In the genomic region with DNA sequence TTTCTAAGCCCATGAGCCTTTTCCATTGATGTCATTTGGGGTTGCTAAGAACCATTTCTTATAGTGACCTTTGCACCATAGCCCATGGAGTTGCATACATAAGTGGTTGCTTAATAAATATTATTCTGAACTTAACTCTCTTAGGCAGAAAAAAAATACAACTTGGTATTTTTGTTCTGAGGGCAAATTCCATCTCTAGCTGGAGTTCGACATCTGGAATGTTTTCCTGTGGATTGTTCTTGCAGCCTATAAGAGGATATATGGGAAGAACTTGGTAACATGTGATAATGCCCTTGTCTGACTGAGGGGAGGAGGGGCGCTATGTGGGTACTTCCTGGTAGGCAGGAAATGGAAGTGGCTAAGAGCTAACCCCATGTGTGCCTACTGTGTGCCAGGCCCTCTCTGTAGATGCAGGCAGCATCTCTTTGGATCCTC, we compare ENCODE assay signal across 19 cellular contexts. TPM values are rescaled to one million over a fixed set of nuclear protein-coding genes. Genes with fewer than 3 reads are reported as not detected.
A peak's percentile ranks its signal among the peaks of the same experiment; 100 is the strongest.
DNase-seq lines count a peak whose midpoint lies in the region; ATAC-seq and TF ChIP-seq lines count a peak whose summit lies in the region.
"Had no signal": no experiment of that assay in that cellular context is flagged by ENCODE, and none has a peak within 500 bp of the region (broad histone marks: within the 10 kb centered on the region; RNA-seq: fewer than 3 reads in every experiment).

No MANE protein-coding gene starts in this region.

- H3K9me3 ChIP-seq in hepatocyte (ENCODE audit: low read depth) (no peaks in the 10 kb centered on the region), spleen (no peaks in the 10 kb centered on the region)
- H3K9me3 ChIP-seq: sigmoid colon had no signal

- H3K36me3 ChIP-seq in hepatocyte (replicated peaks; ENCODE audit: insufficient read depth, low read depth): no peaks in the 10 kb centered on the region
- H3K36me3 ChIP-seq in spleen: peaks cover 0 to 11% (median 0%) of the 10 kb centered on the region in 6 donors
- H3K36me3 ChIP-seq: sigmoid colon had no signal

- H3K9me3 Mint-ChIP-seq in CD14-positive monocyte: no peaks in the 10 kb centered on the region
- no peaks in the 10 kb centered on the region for H3K9me3 Mint-ChIP-seq in activated naive CD4-positive, alpha-beta T cell treated with anti-CD3 and anti-CD28 coated beads, Interleukin-2, amount 10 ng/mL, durations not matched to agents 7 days and 5 days

- H3K79me2 ChIP-seq in hepatocyte: peaks cover 38% of the 10 kb centered on the region

- CTCF ChIA-PET in activated naive CD4-positive, alpha-beta T cell treated with anti-CD3 and anti-CD28 coated beads, Interleukin-2, amount 10 ng/mL, durations not matched to agents 7 days and 5 days (lab: Charles Lee): interaction anchor here (0.5 to 2.5 kb wide), 4 partner anchors 13 to 1099 kb away, joined by 3 to 10 read pairs (median 6); no protein-coding TSS in a partner anchor

- no peak overlapping the region for H3K4me3 Mint-ChIP-seq in CD14-positive monocyte
- no peak overlapping the region for H3K4me3 Mint-ChIP-seq in activated naive CD4-positive, alpha-beta T cell treated with anti-CD3 and anti-CD28 coated beads, Interleukin-2, amount 10 ng/mL, durations not matched to agents 7 days and 5 days
- H3K4me3 Mint-ChIP-seq: activated CD4-positive, alpha-beta T cell treated with anti-CD3 and anti-CD28 coated beads for 36 hours had no signal

- H3K27me3 ChIP-seq in hepatocyte (no peaks in the 10 kb centered on the region), spleen (replicated peaks in 1 of 7) (no peaks in the 10 kb centered on the region)
- H3K27me3 ChIP-seq: sigmoid colon had no signal

- no peak for TF ChIP-seq CTCF in choroid plexus epithelial cell (conservative IDR thresholded peaks at IDR 0.05; ENCODE audit: low read depth, low read length)
- no peak for TF ChIP-seq CTCF in hepatocyte (IDR thresholded peaks at IDR 0.05; ENCODE audit: poor library complexity)
- TF ChIP-seq CTCF in spleen (IDR thresholded peaks at IDR 0.05 in 8 of 11, conservative IDR thresholded peaks at IDR 0.05 in 3 of 11): no peak
- TF ChIP-seq CTCF in CD14-positive monocyte (IDR thresholded peaks at IDR 0.05): no peak

- no peak overlapping the region for H3K27ac Mint-ChIP-seq in CD14-positive monocyte
- H3K27ac Mint-ChIP-seq in activated naive CD4-positive, alpha-beta T cell treated with anti-CD3 and anti-CD28 coated beads, Interleukin-2, amount 10 ng/mL, durations not matched to agents 7 days and 5 days: no peak overlapping the region
- H3K27ac Mint-ChIP-seq: activated CD4-positive, alpha-beta T cell treated with anti-CD3 and anti-CD28 coated beads for 36 hours had no signal

- no peaks in the 10 kb centered on the region for H4K20me1 ChIP-seq in hepatocyte (ENCODE audit: insufficient read depth, poor library complexity, severe bottlenecking)

- WGBS in hepatocyte (ENCODE audit: low lambda C conversion rate, missing lambda C conversion rate): 51% methylated on average over 2 of the region's 2 CpGs
- WGBS in spleen, 5 donors: 61 to 80% (median 64%) methylated on average over 2 of the region's 2 CpGs

- no peak for TF ChIP-seq POLR2A in spleen (IDR thresholded peaks at IDR 0.05)

- intact Hi-C loops in spleen (cut with DNase I; ENCODE audit: low total_unique reads): no loop called here
- intact Hi-C loops in CD14-positive monocyte (cut with micrococcal nuclease): no loop called here

- DNase-seq in Jurkat, Clone E6-1 (ENCODE audit: low read depth, low spot score): peak; percentile 43
- DNase-seq in choroid plexus epithelial cell (ENCODE audit: low read depth) (peak; percentile 91), hepatocyte (ENCODE audit: low spot score) (peak; percentile 56), spleen (peak; percentile 12), CD14-positive monocyte (ENCODE audit: low spot score) (no peak)
- no peak for DNase-seq in activated naive CD4-positive, alpha-beta T cell treated with anti-CD3 and anti-CD28 coated beads, Interleukin-2, amount 10 ng/mL, durations not matched to agents 7 days and 5 days
- DNase-seq: activated CD4-positive, alpha-beta T cell treated with anti-CD3 and anti-CD28 coated beads for 36 hours; activated CD8-positive, alpha-beta memory T cell treated with anti-CD3 and anti-CD28 coated beads, Interleukin-2, amount 50 U/mL, for 48 hours; dorsolateral prefrontal cortex; GOT3; left cardiac atrium; NCI-H2107; NCI-H526; sigmoid colon; stimulated activated CD4-positive, alpha-beta T cell treated with anti-CD3 and anti-CD28 coated beads, Interleukin-4, amount 100 ng/mL, for 1 hour; substantia nigra; T1000 had no signal

- H3K4me1 Mint-ChIP-seq in CD14-positive monocyte: peaks cover 3% of the 10 kb centered on the region
- peaks cover 5% of the 10 kb centered on the region for H3K4me1 Mint-ChIP-seq in activated naive CD4-positive, alpha-beta T cell treated with anti-CD3 and anti-CD28 coated beads, Interleukin-2, amount 10 ng/mL, durations not matched to agents 7 days and 5 days
- H3K4me1 Mint-ChIP-seq: activated CD4-positive, alpha-beta T cell treated with anti-CD3 and anti-CD28 coated beads for 36 hours had no signal

- no peak for ATAC-seq in GM21423 (IDR thresholded peaks at IDR 0.05; ENCODE audit: unreplicated experiment)
- ATAC-seq: activated CD4-positive, alpha-beta T cell treated with anti-CD3 and anti-CD28 coated beads for 36 hours; esophagus mucosa; left cardiac atrium had no signal

- H2AFZ ChIP-seq in hepatocyte: no peak overlapping the region

- no peaks in the 10 kb centered on the region for H3K36me3 Mint-ChIP-seq in CD14-positive monocyte
- H3K36me3 Mint-ChIP-seq in activated naive CD4-positive, alpha-beta T cell treated with anti-CD3 and anti-CD28 coated beads, Interleukin-2, amount 10 ng/mL, durations not matched to agents 7 days and 5 days: no peaks in the 10 kb centered on the region

- no peaks in the 10 kb centered on the region for H3K9me2 ChIP-seq in hepatocyte (replicated peaks; ENCODE audit: insufficient read depth)

- H3K4me2 ChIP-seq in hepatocyte: no peak overlapping the region

- H3K4me3 ChIP-seq in Jurkat, Clone E6-1 (ENCODE audit: low read length): no peak overlapping the region
- H3K4me3 ChIP-seq in choroid plexus epithelial cell (ENCODE audit: low read depth, low read length) (no peak overlapping the region), hepatocyte (no peak overlapping the region), spleen (no peak overlapping the region)
- H3K4me3 ChIP-seq: dorsolateral prefrontal cortex, sigmoid colon had no signal

- peaks cover 0 to 2% (median 2%) of the 10 kb centered on the region in 3 donors for H3K27me3 Mint-ChIP-seq in CD14-positive monocyte (ENCODE audit: low read depth in 3 of 3)
- peaks cover 35% of the 10 kb centered on the region for H3K27me3 Mint-ChIP-seq in activated naive CD4-positive, alpha-beta T cell treated with anti-CD3 and anti-CD28 coated beads, Interleukin-2, amount 10 ng/mL, durations not matched to agents 7 days and 5 days
- H3K27me3 Mint-ChIP-seq: activated CD4-positive, alpha-beta T cell treated with anti-CD3 and anti-CD28 coated beads for 36 hours had no signal

- H3K27ac ChIP-seq in hepatocyte: peak overlapping the region; percentile 87
- H3K27ac ChIP-seq in spleen: peak overlapping the region in 3 of 8 donors; percentile 14 to 56 (median 18)
- H3K27ac ChIP-seq: dorsolateral prefrontal cortex had no signal

- peaks cover 22% of the 10 kb centered on the region for H3K4me1 ChIP-seq in hepatocyte (ENCODE audit: insufficient read depth)
- H3K4me1 ChIP-seq in spleen: peaks cover 0 to 38% (median 4%) of the 10 kb centered on the region in 6 donors

RNA-seq across cellular contexts. Expression of gene IGFBP2, which starts 20.7 kb away (rescaled TPM):
- polyA plus RNA-seq in Jurkat, Clone E6-1 (2012; ENCODE audit: insufficient read depth, insufficient read length): 229 TPM
- 163 and 231 TPM in 2 replicates for total RNA-seq in hepatocyte
- 338 and 351 TPM in 2 replicates for polyA plus RNA-seq in hepatocyte
- total RNA-seq in spleen: 100 to 1,000 TPM; 140 to 334 (median 277) TPM
- polyA plus RNA-seq in spleen: 100 to 1,000 TPM in 2 of 3 donors, 10 to 100 TPM in 1; 61.3 to 162 (median 142) TPM
- not detected for polyA plus RNA-seq in CD14-positive monocyte

RNA-seq across cellular contexts. Expression of gene IGFBP5, which starts 41.4 kb away (rescaled TPM):
- polyA plus RNA-seq in Jurkat, Clone E6-1 (2012; ENCODE audit: insufficient read depth, insufficient read length): 0.45 TPM
- total RNA-seq in hepatocyte (190 and 232 TPM in 2 replicates), spleen (100 to 1,000 TPM in 1 of 7 donors, 10 to 100 TPM in 6; 23.4 to 114 (median 34.5) TPM)
- polyA plus RNA-seq in hepatocyte (113 TPM in 2 replicates), spleen (10 to 100 TPM in 2 of 3 donors, 1 to 10 TPM in 1; 5.0 to 18.1 (median 15.6) TPM), CD14-positive monocyte (not detected)
- total RNA-seq: activated CD4-positive, alpha-beta T cell treated with anti-CD3 and anti-CD28 coated beads for 36 hours had no signal

Comparison
In these comparisons a context has a peak if more than half of its experiments do, and no peak if none do; other contexts are left out.
1. DNase-seq: peak in Jurkat, Clone E6-1 (single experiment), choroid plexus epithelial cell (single experiment), hepatocyte (single experiment) and spleen (single experiment); none in CD14-positive monocyte (single experiment) and activated naive CD4-positive, alpha-beta T cell treated with anti-CD3 and anti-CD28 coated beads, Interleukin-2, amount 10 ng/mL, durations not matched to agents 7 days and 5 days (single experiment).
2. RNA of gene IGFBP2, which starts 20.7 kb away (polyA plus RNA-seq): 338 to 351 TPM in hepatocyte and 61.3 to 162 TPM in spleen; not detected in CD14-positive monocyte; every median in the first group is over 10 times any median in the second.
3. RNA of gene IGFBP5, which starts 41.4 kb away (polyA plus RNA-seq): 113 TPM in hepatocyte and 5.0 to 18.1 TPM in spleen; not detected in CD14-positive monocyte; every median in the first group is over 4 times any median in the second.